Comparison of ENCODE assay signal across 35 cellular contexts in the genomic region with DNA sequence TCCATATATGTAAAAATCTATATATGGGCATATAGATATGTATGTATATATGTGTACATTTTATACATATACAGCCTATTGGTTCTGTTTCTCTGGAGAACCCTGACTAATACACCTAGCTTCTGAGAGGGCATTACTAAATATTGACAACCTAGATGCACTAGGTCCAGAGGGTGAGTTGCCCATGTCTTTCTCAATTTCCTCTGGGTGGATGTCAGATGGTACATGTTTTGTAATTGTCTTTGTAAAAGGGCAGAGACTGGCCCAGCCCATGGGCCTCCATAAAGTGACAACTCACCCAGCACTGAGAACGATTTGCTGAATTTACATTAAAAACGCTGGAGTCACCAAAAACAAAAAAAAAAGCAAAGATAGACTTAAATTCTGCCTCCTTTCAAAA.
"Had no signal": no experiment of that assay in that cellular context is flagged by ENCODE, and none has a peak within 500 bp of the region (broad histone marks: within the 10 kb centered on the region; RNA-seq: fewer than 3 reads in every experiment).

No MANE protein-coding gene starts in this region.

- FAIRE-seq: astrocyte, TTC549 had no signal

- H3K9me3 ChIP-seq: adrenal gland, body of pancreas, breast epithelium had no signal

- DNase-seq: activated B cell treated with CpG ODN at 0.5 μM for 24 hours; activated CD4-positive, alpha-beta memory T cell treated with anti-CD3 and anti-CD28 coated beads for 36 hours; activated CD4-positive, alpha-beta T cell treated with anti-CD3 and anti-CD28 coated beads for 4 hours; activated CD4-positive, alpha-beta T cell treated with anti-CD3 and anti-CD28 coated beads, Interleukin-2, amount 10 ng/mL, durations not matched to agents 24 days and 14 days; activated CD4-positive, alpha-beta T cell treated with anti-CD3 and anti-CD28 coated beads, Interleukin-2, amount 50 U/mL, for 1 hour; activated CD4-positive, alpha-beta T cell treated with anti-CD3 and anti-CD28 coated beads, Interleukin-2, amount 50 U/mL, for 4 hours; activated CD4-positive, CD25-positive, alpha-beta regulatory T cell treated with anti-CD3 and anti-CD28 coated beads, Interleukin-2, amount 50 U/mL, for 72 hours; activated CD8-positive, alpha-beta memory T cell treated with anti-CD3 and anti-CD28 coated beads, Interleukin-2, amount 50 U/mL, for 4 hours; activated CD8-positive, alpha-beta T cell treated with anti-CD3 and anti-CD28 coated beads for 36 hours; activated effector memory CD4-positive, alpha-beta T cell treated with anti-CD3 and anti-CD28 coated beads, Interleukin-2, amount 50 U/mL, for 16 hours; activated gamma-delta T cell treated with Interleukin-2 at 50 U/mL for 16 hours; activated naive CD4-positive, alpha-beta T cell; activated naive CD4-positive, alpha-beta T cell treated with anti-CD3 and anti-CD28 coated beads for 36 hours; activated naive CD4-positive, alpha-beta T cell treated with anti-CD3 and anti-CD28 coated beads, Interleukin-2, amount 50 U/mL, for 16 hours; activated naive CD8-positive, alpha-beta T cell treated with anti-CD3 and anti-CD28 coated beads for 36 hours; activated T-cell treated with anti-CD3 and anti-CD28 coated beads for 4 hours; activated T-cell treated with anti-CD3 and anti-CD28 coated beads, Interleukin-2, amount 50 U/mL, for 1 hour; activated T-cell treated with anti-CD3 and anti-CD28 coated beads, Interleukin-2, amount 50 U/mL, for 4 hours; activated T-cell treated with anti-CD3 and anti-CD28 coated beads, Interleukin-2, amount 50 U/mL, for 72 hours; adrenal gland; amniotic stem cell; aorta; body of pancreas; brain microvascular endothelial cell; central memory CD4-positive, alpha-beta T cell; T-helper 2 cell; T-helper 9 cell had no signal

- ATAC-seq: activated CD8-positive, alpha-beta T cell treated with anti-CD3 and anti-CD28 coated beads for 36 hours; activated naive CD4-positive, alpha-beta T cell treated with anti-CD3 and anti-CD28 coated beads, Interleukin-2, amount 50 U/mL, for 72 hours; activated T-cell treated with anti-CD3 and anti-CD28 coated beads, Interleukin-2, amount 50 U/mL, for 4 hours; activated T-cell treated with anti-CD3 and anti-CD28 coated beads, Interleukin-2, amount 50 U/mL, for 72 hours; activated T-helper 17 cell treated with anti-CD3 and anti-CD28 coated beads, Interleukin-2, amount 50 U/mL, for 72 hours; body of pancreas had no signal

- H3K4me3 ChIP-seq: adrenal gland, body of pancreas, breast epithelium had no signal

- H3K4me1 Mint-ChIP-seq: activated B cell treated with CpG ODN at 0.5 μM for 24 hours; activated CD4-positive, alpha-beta T cell treated with anti-CD3 and anti-CD28 coated beads, Interleukin-2, amount 10 ng/mL, durations not matched to agents 24 days and 14 days; activated T-helper 17 cell treated with anti-CD3 and anti-CD28 coated beads, Interleukin-2, amount 50 U/mL, for 72 hours had no signal

- H3K36me3 Mint-ChIP-seq: activated CD4-positive, alpha-beta memory T cell treated with anti-CD3 and anti-CD28 coated beads for 36 hours; activated naive CD4-positive, alpha-beta T cell treated with anti-CD3 and anti-CD28 coated beads, Interleukin-2, amount 50 U/mL, for 72 hours; activated naive CD8-positive, alpha-beta T cell treated with anti-CD3 and anti-CD28 coated beads for 36 hours had no signal

- H3K27ac Mint-ChIP-seq: activated B cell treated with CpG ODN at 0.5 μM for 24 hours; activated CD4-positive, alpha-beta memory T cell treated with anti-CD3 and anti-CD28 coated beads for 36 hours; activated CD4-positive, alpha-beta T cell treated with anti-CD3 and anti-CD28 coated beads, Interleukin-2, amount 10 ng/mL, durations not matched to agents 24 days and 14 days; activated CD8-positive, alpha-beta T cell treated with anti-CD3 and anti-CD28 coated beads for 36 hours; activated naive CD4-positive, alpha-beta T cell treated with anti-CD3 and anti-CD28 coated beads for 36 hours; activated naive CD4-positive, alpha-beta T cell treated with anti-CD3 and anti-CD28 coated beads, Interleukin-2, amount 50 U/mL, for 72 hours; activated naive CD8-positive, alpha-beta T cell treated with anti-CD3 and anti-CD28 coated beads for 36 hours; activated T-cell treated with anti-CD3 and anti-CD28 coated beads, Interleukin-2, amount 50 U/mL, for 72 hours; activated T-helper 1 cell treated with anti-CD3 and anti-CD28 coated beads, Interleukin-12 subunit alpha, Interleukin-12 subunit beta, Interleukin-2, Interleukin-4 antibody, amounts not matched to agents 30 ng/mL and 10 ng/mL and 1 ng/mL, durations not matched to agents 14 hours and 24 hours and 36 hours; activated T-helper 17 cell treated with anti-CD3 and anti-CD28 coated beads, Interleukin-2, amount 50 U/mL, for 72 hours; T-helper 2 cell treated with Interferon-gamma antibody and Interleukin-4, amounts not matched to agents 5 μg/mL and 100 μg/mL, for 36 hours had no signal

- H3K36me3 ChIP-seq: adrenal gland, brain microvascular endothelial cell, breast epithelium had no signal

- H3K27me3 ChIP-seq: adrenal gland, body of pancreas, brain microvascular endothelial cell, breast epithelium had no signal

- H3K27me3 Mint-ChIP-seq: activated B cell treated with CpG ODN at 0.5 μM for 24 hours; activated CD4-positive, alpha-beta memory T cell treated with anti-CD3 and anti-CD28 coated beads for 36 hours; activated naive CD8-positive, alpha-beta T cell treated with anti-CD3 and anti-CD28 coated beads for 36 hours; activated T-helper 17 cell treated with anti-CD3 and anti-CD28 coated beads, Interleukin-2, amount 50 U/mL, for 72 hours had no signal

- H3K4me1 ChIP-seq: adrenal gland, body of pancreas, breast epithelium had no signal

- H3K27ac ChIP-seq: adrenal gland, body of pancreas, brain microvascular endothelial cell, breast epithelium, VCaP had no signal

- H3K4me3 Mint-ChIP-seq: activated B cell treated with CpG ODN at 0.5 μM for 24 hours; activated CD4-positive, alpha-beta memory T cell treated with anti-CD3 and anti-CD28 coated beads for 36 hours; activated CD4-positive, alpha-beta T cell treated with anti-CD3 and anti-CD28 coated beads, Interleukin-2, amount 10 ng/mL, durations not matched to agents 24 days and 14 days; activated CD8-positive, alpha-beta T cell treated with anti-CD3 and anti-CD28 coated beads for 36 hours; activated naive CD4-positive, alpha-beta T cell treated with anti-CD3 and anti-CD28 coated beads for 36 hours; activated naive CD8-positive, alpha-beta T cell treated with anti-CD3 and anti-CD28 coated beads for 36 hours; activated T-cell treated with anti-CD3 and anti-CD28 coated beads, Interleukin-2, amount 50 U/mL, for 4 hours; activated T-cell treated with anti-CD3 and anti-CD28 coated beads, Interleukin-2, amount 50 U/mL, for 72 hours; activated T-helper 1 cell treated with anti-CD3 and anti-CD28 coated beads, Interleukin-12 subunit alpha, Interleukin-12 subunit beta, Interleukin-2, Interleukin-4 antibody, amounts not matched to agents 30 ng/mL and 10 ng/mL and 1 ng/mL, durations not matched to agents 14 hours and 24 hours and 36 hours; activated T-helper 17 cell treated with anti-CD3 and anti-CD28 coated beads, Interleukin-2, amount 50 U/mL, for 72 hours; T-helper 2 cell treated with Interferon-gamma antibody and Interleukin-4, amounts not matched to agents 5 μg/mL and 100 μg/mL, for 36 hours had no signal
